In genomic region chr2:178403671-178404379, GRCh38 we compare ENCODE assay signal across 9 cellular contexts. TPM values are rescaled to one million over a fixed set of nuclear protein-coding genes. Genes with fewer than 3 reads are reported as not detected.
A peak's percentile ranks its signal among the peaks of the same experiment; 100 is the strongest.
DNase-seq lines count a peak whose midpoint lies in the region; ATAC-seq and TF ChIP-seq lines count a peak whose summit lies in the region.
"Had no signal": no experiment of that assay in that cellular context is flagged by ENCODE, and none has a peak within 500 bp of the region (broad histone marks: within the 10 kb centered on the region; RNA-seq: fewer than 3 reads in every experiment).

No MANE protein-coding gene starts in this region.

- no peaks in the 10 kb centered on the region for H3K36me3 ChIP-seq in effector memory CD4-positive, alpha-beta T cell (ENCODE audit: control insufficient read depth, insufficient read depth, low read length)
- H3K36me3 ChIP-seq: MG63 had no signal

- no peak overlapping the region for H3K4me3 ChIP-seq in effector memory CD4-positive, alpha-beta T cell (ENCODE audit: insufficient read depth, low read depth, low read length, poor library complexity, severe bottlenecking)
- H3K4me3 ChIP-seq: MG63 had no signal

- no peaks in the 10 kb centered on the region for H3K4me1 ChIP-seq in effector memory CD4-positive, alpha-beta T cell (ENCODE audit: control insufficient read depth, insufficient read depth, low read length, poor library complexity, severe bottlenecking)

- H3K9me3 ChIP-seq in effector memory CD4-positive, alpha-beta T cell (ENCODE audit: control insufficient read depth, low read length) = no peaks in the 10 kb centered on the region
- H3K9me3 ChIP-seq: MG63 had no signal

- ATAC-seq in GM19452 (IDR thresholded peaks at IDR 0.05; ENCODE audit: unreplicated experiment) (peak; percentile 44), HG03045 (IDR thresholded peaks at IDR 0.05; ENCODE audit: unreplicated experiment) (peak; percentile 41)

- DNase-seq in GM10248 (ENCODE audit: extremely low spot score) = peak; percentile 22
- peak; percentile 33 for DNase-seq in SW480 (ENCODE audit: low spot score)
- no peak for DNase-seq in HPDE6-E6E7 (ENCODE audit: extremely low spot score)
- no peak for DNase-seq in NCI-H82 treated with DMSO at 0.1 percent for 48 hours (lab: John Stamatoyannopoulos, UW; ENCODE audit: unreplicated experiment)
- DNase-seq in effector memory CD4-positive, alpha-beta T cell = no peak
- DNase-seq in occipital lobe (lab: John Stamatoyannopoulos, UW) = no peak

- TF ChIP-seq CTCF in GM10248 (IDR thresholded peaks at IDR 0.05; ENCODE audit: control extremely low read depth, extremely low read depth, low read depth, missing control alignments) = no peak

- POLR2A ChIA-PET in GM10248 (lab: Yijun Ruan, JAX) = interaction anchor here (0.6 to 1.4 kb wide), 2 partner anchors 10 to 104 kb away, joined by 12 to 13 read pairs; no protein-coding TSS in a partner anchor

- H3K27me3 ChIP-seq in effector memory CD4-positive, alpha-beta T cell (replicated peaks; ENCODE audit: control insufficient read depth, insufficient read depth, low read length, poor library complexity, severe bottlenecking) = no peaks in the 10 kb centered on the region
- H3K27me3 ChIP-seq: MG63 had no signal

- H3K27ac ChIP-seq in effector memory CD4-positive, alpha-beta T cell (ENCODE audit: insufficient read depth, low read length, poor library complexity, severe bottlenecking) = no peak overlapping the region

- CTCF ChIA-PET in GM10248 (lab: Yijun Ruan, JAX) = interaction anchor here (1.0 to 6.8 kb wide), 5 partner anchors 8 to 292 kb away, joined by 3 to 170 read pairs (median 23); partner anchors contain the start of gene RBM45

RNA-seq across cellular contexts. Expression of gene PRKRA, which starts 47.1 kb away (rescaled TPM):
- 64.4 TPM for total RNA-seq in occipital lobe

RNA-seq across cellular contexts. Expression of gene PJVK, which starts 47.4 kb away (rescaled TPM):
- total RNA-seq in occipital lobe = 5.0 TPM

Comparison
In these comparisons a context has a peak if more than half of its experiments do, and no peak if none do; other contexts are left out.
1. DNase-seq: peak in GM10248 (single experiment) and SW480 (single experiment); none in HPDE6-E6E7 (single experiment), NCI-H82 treated with DMSO at 0.1 percent for 48 hours (single experiment), effector memory CD4-positive, alpha-beta T cell (0 of 3) and occipital lobe (single experiment).